ENCODE assay signal across 8 cellular contexts in the genomic region with DNA sequence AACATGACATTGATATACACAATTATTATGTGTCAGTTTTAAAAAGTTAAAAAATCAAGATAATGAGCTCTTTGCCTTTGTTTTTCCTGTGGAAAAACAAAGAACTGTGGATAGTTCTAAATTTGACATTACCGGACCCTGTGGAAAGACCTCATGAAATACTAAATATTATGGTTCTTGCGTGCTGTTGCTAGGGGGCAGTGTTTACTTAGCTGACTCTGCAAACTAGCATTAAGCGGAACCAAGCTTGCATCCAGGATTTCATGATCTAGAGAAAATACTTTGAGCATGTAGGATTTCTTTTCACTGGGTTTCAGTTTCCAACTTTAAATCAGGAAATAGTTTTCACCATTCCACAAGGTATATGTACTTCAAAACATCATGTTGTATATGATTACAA. TPM values are rescaled to one million over a fixed set of nuclear protein-coding genes. Genes with fewer than 3 reads are reported as not detected.
DNase-seq lines count a peak whose midpoint lies in the region; ATAC-seq and TF ChIP-seq lines count a peak whose summit lies in the region.

No MANE protein-coding gene starts in this region.

- no peaks in the 10 kb centered on the region for H3K4me1 Mint-ChIP-seq in activated CD4-positive, alpha-beta T cell treated with anti-CD3 and anti-CD28 coated beads, Interleukin-2, amount 10 ng/mL, durations not matched to agents 7 days and 5 days

- H3K9me3 Mint-ChIP-seq in activated CD4-positive, alpha-beta T cell treated with anti-CD3 and anti-CD28 coated beads, Interleukin-2, amount 10 ng/mL, durations not matched to agents 7 days and 5 days, result no peaks in the 10 kb centered on the region

- H3K4me1 ChIP-seq in liver (ENCODE audit: control insufficient read depth in 4 of 4, insufficient read depth in 4 of 4, low read length in 3 of 4), result no peaks in the 10 kb centered on the region

- POLR2A ChIA-PET in activated CD4-positive, alpha-beta T cell treated with anti-CD3 and anti-CD28 coated beads, Interleukin-2, amount 10 ng/mL, durations not matched to agents 7 days and 5 days (lab: Charles Lee), result no interaction called here

- no peak overlapping the region for H3K27ac ChIP-seq in liver (ENCODE audit: low read depth in 1 of 2, low read length in 2 of 2)

- DNase-seq in GM06990 (ENCODE audit: extremely low read depth, insufficient read length), result no peak
- peak; percentile 37 for DNase-seq in HT1080 (ENCODE audit: low read depth)
- peak; percentile 54 to 81 for DNase-seq in NOMO-1 (lab: John Stamatoyannopoulos, UW; ENCODE audit: unreplicated experiment in 2 of 2)
- peak; percentile 71 for DNase-seq in cerebellar cortex (ENCODE audit: low spot score)
- DNase-seq in activated CD4-positive, alpha-beta T cell treated with anti-CD3 and anti-CD28 coated beads, Interleukin-2, amount 10 ng/mL, durations not matched to agents 7 days and 5 days, result no peak
- no peak for DNase-seq in C1 segment of cervical spinal cord (lab: John Stamatoyannopoulos, UW)

- no peak for ATAC-seq in GM21786 (IDR thresholded peaks at IDR 0.05; ENCODE audit: unreplicated experiment)

- peak; percentile 68 to 77 for TF ChIP-seq RAD21 in liver (IDR thresholded peaks at IDR 0.05)

- H3K4me3 ChIP-seq in GM06990 (replicated peaks; ENCODE audit: low read depth, low read length), result no peak overlapping the region
- H3K4me3 ChIP-seq in liver (ENCODE audit: low read depth in 1 of 3, low read length in 3 of 3), result no peak overlapping the region

- H3K9me3 ChIP-seq in liver (ENCODE audit: control insufficient read depth in 4 of 4, low read length in 3 of 4), result no peaks in the 10 kb centered on the region

- CTCF ChIA-PET in activated CD4-positive, alpha-beta T cell treated with anti-CD3 and anti-CD28 coated beads, Interleukin-2, amount 10 ng/mL, durations not matched to agents 7 days and 5 days (lab: Charles Lee), result interaction anchor here (0.6 to 1.4 kb wide), 8 partner anchors 8 to 946 kb away, joined by 3 to 6 read pairs (median 3); no protein-coding TSS in a partner anchor

- no peak overlapping the region for H3K9ac ChIP-seq in liver (ENCODE audit: low read depth in 1 of 2, low read length in 2 of 2)

- TF ChIP-seq CTCF in GM06990 (IDR thresholded peaks at IDR 0.05; ENCODE audit: insufficient read depth, low read length, poor library complexity, severe bottlenecking) (peak; percentile 79), liver (IDR thresholded peaks at IDR 0.05; ENCODE audit: low read depth, low read length, missing input control) (peak; percentile 26)

- H3K36me3 ChIP-seq in GM06990 (ENCODE audit: control insufficient read depth, insufficient read depth, low read length) (no peaks in the 10 kb centered on the region), liver (ENCODE audit: control insufficient read depth in 4 of 4, insufficient read depth in 3 of 4, low read depth in 1 of 4, low read length in 3 of 4) (no peaks in the 10 kb centered on the region)

- H3K27me3 ChIP-seq in GM06990 (replicated peaks; ENCODE audit: control insufficient read depth, insufficient read depth, low read length), result no peaks in the 10 kb centered on the region; the same call in 1 of the 2 replicates
- peaks cover 0 to 2% (median 0%) of the 10 kb centered on the region in 4 donors for H3K27me3 ChIP-seq in liver (ENCODE audit: control insufficient read depth in 4 of 4, insufficient read depth in 4 of 4, low read length in 3 of 4)

- WGBS in liver, result 11% methylated on average over 3 of the region's 3 CpGs

- H3K36me3 Mint-ChIP-seq in activated CD4-positive, alpha-beta T cell treated with anti-CD3 and anti-CD28 coated beads, Interleukin-2, amount 10 ng/mL, durations not matched to agents 7 days and 5 days (ENCODE audit: low read depth), result no peaks in the 10 kb centered on the region

- H3K4me3 Mint-ChIP-seq in activated CD4-positive, alpha-beta T cell treated with anti-CD3 and anti-CD28 coated beads, Interleukin-2, amount 10 ng/mL, durations not matched to agents 7 days and 5 days, result no peak overlapping the region

- H3K27ac Mint-ChIP-seq in activated CD4-positive, alpha-beta T cell treated with anti-CD3 and anti-CD28 coated beads, Interleukin-2, amount 10 ng/mL, durations not matched to agents 7 days and 5 days, result no peak overlapping the region

- H3K27me3 Mint-ChIP-seq in activated CD4-positive, alpha-beta T cell treated with anti-CD3 and anti-CD28 coated beads, Interleukin-2, amount 10 ng/mL, durations not matched to agents 7 days and 5 days, result peaks cover 3% of the 10 kb centered on the region

TF ChIP-seq in liver, 16 proteins besides CTCF, POLR2A, EP300 and RAD21:
- no peak for TF ChIP-seq GABPA (IDR thresholded peaks at IDR 0.05 in 1 of 2, conservative IDR thresholded peaks at IDR 0.05 in 1 of 2)
- TF ChIP-seq FOXA2 (IDR thresholded peaks at IDR 0.05), result peak; percentile 71
TF ChIP-seq in liver: peak in this region for 1.

RNA-seq across cellular contexts. Expression of gene CLCN4, which starts 33.6 kb away (rescaled TPM):
- 0.03 and 0.08 TPM in 2 replicates for total RNA-seq in HT1080 (2014; rRNA removed; shearing (Covaris generic))
- 1.7 and 2.1 TPM in 2 replicates for polyA plus RNA-seq in HT1080 (2015; cell fraction: cytosol; rRNA removed)
- polyA plus RNA-seq in HT1080 (2015; cell fraction: nucleus; rRNA removed), result 1.8 and 2.8 TPM in 2 replicates
- 10 to 100 TPM in 1 of 2 donors, 1 to 10 TPM in 1; 5.8 to 10.9 TPM for total RNA-seq in liver
- 1 to 10 TPM; 1.5 to 2.2 TPM for polyA plus RNA-seq in liver
- not detected for total RNA-seq in activated CD4-positive, alpha-beta T cell treated with anti-CD3 and anti-CD28 coated beads, Interleukin-2, amount 10 ng/mL, durations not matched to agents 7 days and 5 days

Comparison
In these comparisons a context has a peak if more than half of its experiments do, and no peak if none do; other contexts are left out.
1. DNase-seq: peak in HT1080 (single experiment), NOMO-1 (2 of 2) and cerebellar cortex (single experiment); none in GM06990 (single experiment), activated CD4-positive, alpha-beta T cell treated with anti-CD3 and anti-CD28 coated beads, Interleukin-2, amount 10 ng/mL, durations not matched to agents 7 days and 5 days (single experiment) and C1 segment of cervical spinal cord (0 of 14).